In the genomic region with DNA sequence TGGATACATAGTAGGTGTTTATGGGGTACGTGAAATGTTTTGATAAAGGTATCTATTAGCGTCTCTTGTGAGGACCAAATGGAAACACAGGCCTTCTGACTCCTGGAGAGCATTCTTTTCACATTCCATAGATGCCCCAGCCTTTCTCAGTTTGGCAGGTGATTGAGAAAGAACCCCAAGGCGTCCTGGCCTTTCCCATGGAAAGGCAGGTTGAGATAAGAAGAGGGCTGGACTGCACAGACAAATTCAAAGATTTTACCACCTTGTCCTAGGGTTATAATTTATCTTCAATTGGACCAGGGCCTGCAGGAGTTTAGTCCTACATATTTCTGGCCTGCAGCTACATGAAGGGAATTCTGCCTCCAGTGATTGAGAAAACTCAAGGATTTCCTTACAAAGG, we compare ENCODE assay signal across 23 cellular contexts. TPM values are rescaled to one million over a fixed set of nuclear protein-coding genes. Genes with fewer than 3 reads are reported as not detected.
A peak's percentile ranks its signal among the peaks of the same experiment; 100 is the strongest.
DNase-seq lines count a peak whose midpoint lies in the region; ATAC-seq and TF ChIP-seq lines count a peak whose summit lies in the region.
"Had no signal": no experiment of that assay in that cellular context is flagged by ENCODE, and none has a peak within 500 bp of the region (broad histone marks: within the 10 kb centered on the region; RNA-seq: fewer than 3 reads in every experiment).

No MANE protein-coding gene starts in this region.

- no peak overlapping the region for H3K23ac ChIP-seq in mesenchymal stem cell (ENCODE audit: low read length in 2 of 2)

- H3K18ac ChIP-seq in mesenchymal stem cell (ENCODE audit: low read depth in 1 of 2, low read length in 2 of 2), result no peak overlapping the region

- H3K9me3 ChIP-seq in esophagus muscularis mucosa (no peaks in the 10 kb centered on the region), mesenchymal stem cell (ENCODE audit: control insufficient read depth, low read length) (no peaks in the 10 kb centered on the region), subcutaneous abdominal adipose tissue (ENCODE audit: control insufficient read depth in 5 of 5, low read length in 5 of 5) (no peaks in the 10 kb centered on the region), mammary epithelial cell (replicated peaks; ENCODE audit: insufficient read depth, low read length) (no peaks in the 10 kb centered on the region)
- H3K9me3 ChIP-seq: mucosa of descending colon, neutrophil, right lobe of liver, SJCRH30, tibial nerve had no signal

- peak; percentile 95 for DNase-seq in NCI-H226
- DNase-seq in esophagus muscularis mucosa (ENCODE audit: extremely low spot score), result no peak
- no peak for DNase-seq in mesenchymal stem cell
- no peak for DNase-seq in mammary epithelial cell
- no peak for DNase-seq in NCI-H2081 treated with DMSO at 0.1 percent for 48 hours (lab: John Stamatoyannopoulos, UW)
- DNase-seq in activated CD8-positive, alpha-beta T cell treated with anti-CD3 and anti-CD28 coated beads, Interleukin-2, amount 10 ng/mL, durations not matched to agents 7 days and 5 days, result no peak
- DNase-seq in GF-D8 (lab: John Stamatoyannopoulos, UW), result no peak
- DNase-seq: activated naive CD4-positive, alpha-beta T cell; GOT3; kidney; mucosa of descending colon; NCI-H748 treated with DMSO at 0.1 percent for 48 hours; PC-3; right lobe of liver; SJCRH30; T-helper 2 cell had no signal

- H3K9ac ChIP-seq in mesenchymal stem cell (ENCODE audit: low read length) (peak overlapping the region; percentile 87), subcutaneous abdominal adipose tissue (ENCODE audit: low read length in 5 of 5) (no peak overlapping the region), mammary epithelial cell (ENCODE audit: insufficient read depth, low read length) (no peak overlapping the region)

- H3K27ac ChIP-seq in esophagus muscularis mucosa (replicated peaks in 1 of 4) (peak overlapping the region in 3 of 4 donors; percentile 24 to 66 (median 45)), mesenchymal stem cell (ENCODE audit: low read length, poor library complexity, severe bottlenecking) (no peak overlapping the region), subcutaneous abdominal adipose tissue (ENCODE audit: low read depth, low read length) (no peak overlapping the region), mammary epithelial cell (ENCODE audit: insufficient read depth, low read depth, low read length) (no peak overlapping the region)
- H3K27ac ChIP-seq: neutrophil, right lobe of liver, SJCRH30, VCaP had no signal

- no peak overlapping the region for H2AK5ac ChIP-seq in mesenchymal stem cell (ENCODE audit: low read length, severe bottlenecking)

- ATAC-seq in activated CD8-positive, alpha-beta T cell treated with anti-CD3 and anti-CD28 coated beads, Interleukin-2, amount 10 ng/mL, durations not matched to agents 7 days and 5 days, result no peak
- ATAC-seq: PC-3 had no signal

- no peak overlapping the region for H3K4ac ChIP-seq in mesenchymal stem cell (ENCODE audit: low read depth in 1 of 2, low read length in 2 of 2)

- intact Hi-C loops in esophagus muscularis mucosa (cut with DNase I), result no loop called here
- intact Hi-C loops in mammary epithelial cell (cut with micrococcal nuclease), result no loop called here

- H2AFZ ChIP-seq in mesenchymal stem cell (ENCODE audit: low read depth, low read length), result no peak overlapping the region
- no peak overlapping the region for H2AFZ ChIP-seq in mammary epithelial cell (ENCODE audit: low read depth, low read length)

- no TSS peak for BruUV-seq in mammary epithelial cell (replicated peaks; lab: Mats Ljungman, UMichigan)

- no peak overlapping the region for H3K14ac ChIP-seq in mesenchymal stem cell (ENCODE audit: low read length in 2 of 2)

- 62% methylated on average over 3 of the region's 3 CpGs for WGBS in esophagus muscularis mucosa
- 56% methylated on average over 2 of the region's 3 CpGs for WGBS in mesenchymal stem cell
- WGBS in mammary epithelial cell (ENCODE audit: low coverage, missing lambda C conversion rate), result 18% methylated on average over 3 of the region's 3 CpGs

- no peak overlapping the region for H2BK5ac ChIP-seq in mesenchymal stem cell (ENCODE audit: low read depth, low read length, poor library complexity, severe bottlenecking)

- in situ Hi-C loops in mammary epithelial cell (cut with MboI; ENCODE audit: low sequenced_read_pairs in 2 of 2), result no loop called here

- dilution Hi-C loops in mammary epithelial cell (cut with HindIII; ENCODE audit: low sequenced_read_pairs), result loop anchor here (5.0 kb wide), 1 partner anchor 33 kb away; no protein-coding TSS in a partner anchor

- H3K27me3 Mint-ChIP-seq in activated CD8-positive, alpha-beta T cell treated with anti-CD3 and anti-CD28 coated beads, Interleukin-2, amount 10 ng/mL, durations not matched to agents 7 days and 5 days (ENCODE audit: low read depth), result peaks cover 3% of the 10 kb centered on the region

- H3K4me1 ChIP-seq in esophagus muscularis mucosa (peaks cover 0 to 7% (median 2%) of the 10 kb centered on the region in 4 donors), mesenchymal stem cell (ENCODE audit: control insufficient read depth, insufficient read depth, low read depth, low read length) (no peaks in the 10 kb centered on the region), subcutaneous abdominal adipose tissue (ENCODE audit: control insufficient read depth in 5 of 5, insufficient read depth in 5 of 5, low read length in 5 of 5) (peaks cover 0 to 15% (median 9%) of the 10 kb centered on the region in 5 donors), mammary epithelial cell (ENCODE audit: insufficient read depth, low read length) (no peaks in the 10 kb centered on the region)
- H3K4me1 ChIP-seq: right lobe of liver, SJCRH30 had no signal

- no peak overlapping the region for H4K8ac ChIP-seq in mesenchymal stem cell (ENCODE audit: low read length)

- no peaks in the 10 kb centered on the region for H3K36me3 Mint-ChIP-seq in activated CD8-positive, alpha-beta T cell treated with anti-CD3 and anti-CD28 coated beads, Interleukin-2, amount 10 ng/mL, durations not matched to agents 7 days and 5 days (ENCODE audit: low read depth)
- H3K36me3 Mint-ChIP-seq: stimulated activated effector memory CD8-positive, alpha-beta T cell treated with anti-CD3 and anti-CD28 coated beads, Interleukin-12 subunit alpha, Interleukin-12 subunit beta, amount 100 ng/mL, for 72 hours had no signal

- POLR2A ChIA-PET in activated CD8-positive, alpha-beta T cell treated with anti-CD3 and anti-CD28 coated beads, Interleukin-2, amount 10 ng/mL, durations not matched to agents 7 days and 5 days (lab: Charles Lee), result no interaction called here

- H3K4me2 ChIP-seq in mesenchymal stem cell (ENCODE audit: low read length, poor library complexity, severe bottlenecking) (no peak overlapping the region), mammary epithelial cell (ENCODE audit: insufficient read depth, low read depth, low read length) (no peak overlapping the region)

- H3K79me2 ChIP-seq in mammary epithelial cell (ENCODE audit: insufficient read depth, low read length), result no peaks in the 10 kb centered on the region

- no peak overlapping the region for H4K91ac ChIP-seq in mesenchymal stem cell (ENCODE audit: low read length)

- H3K27ac Mint-ChIP-seq in activated CD8-positive, alpha-beta T cell treated with anti-CD3 and anti-CD28 coated beads, Interleukin-2, amount 10 ng/mL, durations not matched to agents 7 days and 5 days, result no peak overlapping the region
- H3K27ac Mint-ChIP-seq: stimulated activated effector memory CD8-positive, alpha-beta T cell treated with anti-CD3 and anti-CD28 coated beads, Interleukin-12 subunit alpha, Interleukin-12 subunit beta, amount 100 ng/mL, for 72 hours had no signal

- no peak overlapping the region for H2BK15ac ChIP-seq in mesenchymal stem cell (ENCODE audit: low read depth, poor library complexity, severe bottlenecking)

- H3K4me3 Mint-ChIP-seq in activated CD8-positive, alpha-beta T cell treated with anti-CD3 and anti-CD28 coated beads, Interleukin-2, amount 10 ng/mL, durations not matched to agents 7 days and 5 days, result no peak overlapping the region
- H3K4me3 Mint-ChIP-seq: stimulated activated effector memory CD8-positive, alpha-beta T cell treated with anti-CD3 and anti-CD28 coated beads, Interleukin-12 subunit alpha, Interleukin-12 subunit beta, amount 100 ng/mL, for 72 hours had no signal

- CTCF ChIA-PET in mammary epithelial cell (lab: Charles Lee; ENCODE audit: low non-redundant PET), result no interaction called here
- CTCF ChIA-PET in activated CD8-positive, alpha-beta T cell treated with anti-CD3 and anti-CD28 coated beads, Interleukin-2, amount 10 ng/mL, durations not matched to agents 7 days and 5 days (lab: Charles Lee), result interaction anchor here (1.2 kb wide), 1 partner anchor 37 kb away, joined by 3 read pairs; no protein-coding TSS in a partner anchor

- H3K4me3 ChIP-seq in esophagus muscularis mucosa (peak overlapping the region in 2 of 4 donors; percentile 40 to 47), mesenchymal stem cell (ENCODE audit: insufficient read depth in 1 of 2, low read depth in 1 of 2, low read length in 2 of 2) (peak overlapping the region in 1 of 2 experiments; percentile 88), subcutaneous abdominal adipose tissue (ENCODE audit: low read depth in 1 of 5, low read length in 5 of 5) (peak overlapping the region in 3 of 5 donors; percentile 46 to 82 (median 64)), mammary epithelial cell (replicated peaks in 1 of 3; ENCODE audit: insufficient read depth in 1 of 3, low read depth in 2 of 3, low read length in 3 of 3) (no peak overlapping the region)
- H3K4me3 ChIP-seq: mucosa of descending colon, SJCRH30 had no signal

- no peaks in the 10 kb centered on the region for H3K27me3 ChIP-seq in esophagus muscularis mucosa
- H3K27me3 ChIP-seq in mesenchymal stem cell (ENCODE audit: control insufficient read depth in 1 of 2, insufficient read depth in 1 of 2, low read length in 2 of 2), result no peaks in the 10 kb centered on the region
- no peaks in the 10 kb centered on the region for H3K27me3 ChIP-seq in subcutaneous abdominal adipose tissue (ENCODE audit: control insufficient read depth in 5 of 5, insufficient read depth in 4 of 5, low read length in 5 of 5)
- no peaks in the 10 kb centered on the region for H3K27me3 ChIP-seq in mammary epithelial cell (ENCODE audit: insufficient read depth, low read length)
- H3K27me3 ChIP-seq: neutrophil, right lobe of liver, tibial nerve had no signal

- no peak overlapping the region for H2BK12ac ChIP-seq in mesenchymal stem cell (ENCODE audit: low read length in 2 of 2)

- H3K36me3 ChIP-seq in esophagus muscularis mucosa (peaks cover 0 to 7% (median 0%) of the 10 kb centered on the region in 4 donors), mesenchymal stem cell (ENCODE audit: control insufficient read depth in 1 of 2, insufficient read depth in 2 of 2, low read depth in 1 of 2, low read length in 2 of 2) (peaks cover 0 to 16% of the 10 kb centered on the region in 2 experiments), subcutaneous abdominal adipose tissue (ENCODE audit: control insufficient read depth in 5 of 5, insufficient read depth in 5 of 5, low read length in 5 of 5) (peaks cover 0 to 3% (median 0%) of the 10 kb centered on the region in 5 donors), mammary epithelial cell (ENCODE audit: insufficient read depth, low read length) (no peaks in the 10 kb centered on the region)
- H3K36me3 ChIP-seq: neutrophil, right lobe of liver, SJCRH30 had no signal

- H3K9me3 Mint-ChIP-seq in activated CD8-positive, alpha-beta T cell treated with anti-CD3 and anti-CD28 coated beads, Interleukin-2, amount 10 ng/mL, durations not matched to agents 7 days and 5 days (ENCODE audit: insufficient read depth), result no peaks in the 10 kb centered on the region
- H3K9me3 Mint-ChIP-seq: stimulated activated effector memory CD8-positive, alpha-beta T cell treated with anti-CD3 and anti-CD28 coated beads, Interleukin-12 subunit alpha, Interleukin-12 subunit beta, amount 100 ng/mL, for 72 hours had no signal

- H3K79me1 ChIP-seq in mesenchymal stem cell (replicated peaks; ENCODE audit: low read length, poor library complexity, severe bottlenecking), result no peaks in the 10 kb centered on the region

- TF ChIP-seq EP300 in esophagus muscularis mucosa (IDR thresholded peaks at IDR 0.05), result no peak

- no peak overlapping the region for H2BK120ac ChIP-seq in mesenchymal stem cell (ENCODE audit: low read depth, low read length)

- no peak for TF ChIP-seq POLR2A in esophagus muscularis mucosa (IDR thresholded peaks at IDR 0.05; ENCODE audit: low read depth)

- no peak for TF ChIP-seq CTCF in esophagus muscularis mucosa (IDR thresholded peaks at IDR 0.05)
- TF ChIP-seq CTCF in mammary epithelial cell (conservative IDR thresholded peaks at IDR 0.05 in 1 of 2, IDR thresholded peaks at IDR 0.05 in 1 of 2; ENCODE audit: extremely low read depth in 1 of 2, insufficient read depth in 1 of 2, low read depth in 1 of 2, low read length in 2 of 2), result no peak

- no peaks in the 10 kb centered on the region for H3K4me1 Mint-ChIP-seq in activated CD8-positive, alpha-beta T cell treated with anti-CD3 and anti-CD28 coated beads, Interleukin-2, amount 10 ng/mL, durations not matched to agents 7 days and 5 days (ENCODE audit: low read depth)
- H3K4me1 Mint-ChIP-seq: stimulated activated effector memory CD8-positive, alpha-beta T cell treated with anti-CD3 and anti-CD28 coated beads, Interleukin-12 subunit alpha, Interleukin-12 subunit beta, amount 100 ng/mL, for 72 hours had no signal

- no peaks in the 10 kb centered on the region for H4K20me1 ChIP-seq in mammary epithelial cell (ENCODE audit: insufficient read depth, low read length)

RNA-seq across cellular contexts. Expression of gene OLFML1, which starts 0.7 kb away (rescaled TPM):
- total RNA-seq in esophagus muscularis mucosa (10 to 100 TPM in 1 of 4 donors, 1 to 10 TPM in 3; 5.6 to 10.8 (median 7.7) TPM), mammary epithelial cell (under 1 TPM in 1 of 2 donors, not detected in 1; 0.17 TPM)
- 1.3 TPM for polyA plus RNA-seq in mesenchymal stem cell (2013, experiment 1 of 2)
- 1.2 TPM for polyA plus RNA-seq in mesenchymal stem cell (2013, experiment 2 of 2)
- polyA plus RNA-seq in mammary epithelial cell, result not detected
- polyA minus RNA-seq in mammary epithelial cell, result not detected
- not detected for total RNA-seq in activated CD8-positive, alpha-beta T cell treated with anti-CD3 and anti-CD28 coated beads, Interleukin-2, amount 10 ng/mL, durations not matched to agents 7 days and 5 days
- total RNA-seq: Daoy, LHCN-M2, PC-3, SJCRH30 had no signal

RNA-seq across cellular contexts. Expression of gene PPFIBP2, which starts 29.2 kb away (rescaled TPM):
- total RNA-seq in esophagus muscularis mucosa (10 to 100 TPM in 2 of 4 donors, 1 to 10 TPM in 2; 7.5 to 12.5 (median 10.0) TPM), mammary epithelial cell (1 to 10 TPM; 8.3 to 8.4 TPM)
- 8.9 TPM for polyA plus RNA-seq in mesenchymal stem cell (2013, experiment 1 of 2)
- 9.6 TPM for polyA plus RNA-seq in mesenchymal stem cell (2013, experiment 2 of 2)
- polyA plus RNA-seq in mammary epithelial cell, result 2.5 TPM
- 47.1 TPM for polyA minus RNA-seq in mammary epithelial cell
- total RNA-seq in activated CD8-positive, alpha-beta T cell treated with anti-CD3 and anti-CD28 coated beads, Interleukin-2, amount 10 ng/mL, durations not matched to agents 7 days and 5 days, result 10 to 100 TPM; 11.2 to 12.1 TPM

Comparison
In these comparisons a context has a peak if more than half of its experiments do, and no peak if none do; other contexts are left out.
1. H3K27ac ChIP-seq: peak in esophagus muscularis mucosa (3 of 4); none in mesenchymal stem cell (single experiment), subcutaneous abdominal adipose tissue (single experiment) and mammary epithelial cell (single experiment).
2. H3K4me3 ChIP-seq: peak in subcutaneous abdominal adipose tissue (3 of 5); none in mammary epithelial cell (0 of 3).
3. RNA of gene OLFML1, which starts 0.7 kb away (total RNA-seq): 5.6 to 10.8 TPM in esophagus muscularis mucosa; 0.17 TPM in mammary epithelial cell and not detected in activated CD8-positive, alpha-beta T cell treated with anti-CD3 and anti-CD28 coated beads, Interleukin-2, amount 10 ng/mL, durations not matched to agents 7 days and 5 days; every median in the first group is over 4 times any median in the second.